Comparison of ENCODE assay signal across 1 cellular context in genomic region chr12:93946542-93947150, GRCh38.
A peak's percentile ranks its signal among the peaks of the same experiment; 100 is the strongest.
TF ChIP-seq lines count a peak whose summit lies in the region.

No MANE protein-coding gene starts in this region.

TF ChIP-seq in K562, 482 proteins besides CTCF, POLR2A, EP300 and RAD21 (continued from another document):
- TF ChIP-seq L3MBTL2 (IDR thresholded peaks at IDR 0.05) (0 out of 2 replicates have a peak, but pooled peaks have one; percentile 17), ELK1 (CRISPR knock-in tag; IDR thresholded peaks at IDR 0.05) (no peak), HOXB6 (CRISPR knock-in tag; IDR thresholded peaks at IDR 0.05; ENCODE audit: borderline replicate concordance) (no peak), SMARCA4 (IDR thresholded peaks at IDR 0.05) (no peak)
